ENCODE assay signal across 1 cellular context in the genomic region with DNA sequence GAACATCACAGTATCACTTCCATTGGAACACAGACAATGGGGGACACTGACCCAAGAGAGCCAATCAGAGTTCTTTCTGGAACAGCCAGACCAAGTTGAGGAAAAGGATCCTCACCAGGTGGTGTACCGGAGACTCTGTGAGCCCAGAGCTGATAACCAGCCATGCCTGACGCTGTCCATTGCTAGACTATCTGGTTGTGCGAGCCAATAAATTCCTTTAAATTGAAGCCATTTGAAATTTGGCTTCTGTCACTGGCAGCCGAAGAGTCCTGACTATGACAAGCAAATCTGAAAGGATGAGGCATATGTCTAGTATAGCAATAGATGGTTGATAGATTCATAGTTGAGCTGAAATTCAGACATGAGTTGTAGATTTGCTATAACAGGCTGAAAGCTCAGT.
A peak's percentile ranks its signal among the peaks of the same experiment; 100 is the strongest.
TF ChIP-seq lines count a peak whose summit lies in the region.

No MANE protein-coding gene starts in this region.

TF ChIP-seq in Ishikawa, 13 proteins besides CTCF, POLR2A, EP300 and RAD21 (continued from another document):
- TF ChIP-seq, protein P1, sequence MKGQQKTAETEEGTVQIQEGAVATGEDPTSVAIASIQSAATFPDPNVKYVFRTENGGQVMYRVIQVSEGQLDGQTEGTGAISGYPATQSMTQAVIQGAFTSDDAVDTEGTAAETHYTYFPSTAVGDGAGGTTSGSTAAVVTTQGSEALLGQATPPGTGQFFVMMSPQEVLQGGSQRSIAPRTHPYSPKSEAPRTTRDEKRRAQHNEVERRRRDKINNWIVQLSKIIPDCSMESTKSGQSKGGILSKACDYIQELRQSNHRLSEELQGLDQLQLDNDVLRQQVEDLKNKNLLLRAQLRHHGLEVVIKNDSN (IDR thresholded peaks at IDR 0.05): no peak
- peak; percentile 54 for TF ChIP-seq TCF12 (IDR thresholded peaks at IDR 0.05; ENCODE audit: low read depth)
- no peak for TF ChIP-seq CREB1 (IDR thresholded peaks at IDR 0.05; ENCODE audit: low read depth)
